In the genomic region with DNA sequence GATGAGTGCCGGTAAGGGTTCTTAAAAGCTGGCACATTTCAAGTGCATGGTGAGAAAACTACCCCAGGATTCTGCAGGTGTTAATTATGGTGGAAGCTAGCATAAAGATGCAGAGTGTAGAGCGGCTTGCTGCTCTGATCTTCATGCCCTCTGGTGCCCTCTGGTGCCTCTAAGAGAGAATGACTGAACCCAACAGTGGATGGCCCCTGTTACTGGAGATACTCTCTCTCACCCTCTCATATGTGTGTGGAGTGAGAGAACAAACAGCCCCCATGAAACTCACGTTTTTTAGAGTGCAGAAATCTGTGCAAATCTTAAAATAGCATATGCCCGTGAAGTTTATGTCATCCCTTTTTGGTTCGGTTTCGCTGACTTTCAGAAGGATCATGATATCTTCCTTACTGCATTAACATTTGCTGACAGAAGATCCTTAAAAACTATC, we compare ENCODE assay signal across 8 cellular contexts.
A peak's percentile ranks its signal among the peaks of the same experiment; 100 is the strongest.
DNase-seq lines count a peak whose midpoint lies in the region; ATAC-seq and TF ChIP-seq lines count a peak whose summit lies in the region.

No MANE protein-coding gene starts in this region.

- no peaks in the 10 kb centered on the region for H3K9me3 ChIP-seq in AG04450 (ENCODE audit: control insufficient read depth, insufficient read depth, low read length)

- no peaks in the 10 kb centered on the region for H3K9me3 Mint-ChIP-seq in brain

- no peak overlapping the region for H3K27ac ChIP-seq in AG04450 (ENCODE audit: low read depth, low read length)

- peak overlapping the region in 1 of 5 experiments; percentile 28 for H3K27ac Mint-ChIP-seq in brain

- no peaks in the 10 kb centered on the region for H3K27me3 ChIP-seq in AG04450 (ENCODE audit: control insufficient read depth, insufficient read depth, low read length)

- CTCF ChIA-PET in AG04450 (lab: Charles Lee), result interaction anchor here (0.6 to 2.4 kb wide), 30 partner anchors 9 to 1241 kb away, joined by 3 to 35 read pairs (median 4); no protein-coding TSS in a partner anchor

- POLR2A ChIA-PET in AG04450 (lab: Yijun Ruan, JAX), result no interaction called here

- no peak overlapping the region for H3K4me3 ChIP-seq in AG04450 (ENCODE audit: low read depth, low read length)

- peaks cover 4% of the 10 kb centered on the region for H3K27me3 Mint-ChIP-seq in brain

- TF ChIP-seq CTCF in AG04450 (IDR thresholded peaks at IDR 0.05; ENCODE audit: low read depth, low read length) (peak; percentile 90), brain (conservative IDR thresholded peaks at IDR 0.05) (peak; percentile 86 to 90)

- H3K4me3 Mint-ChIP-seq in brain, result no peak overlapping the region

- ATAC-seq in GM18511 (IDR thresholded peaks at IDR 0.05; ENCODE audit: unreplicated experiment), result peak; percentile 99
- peak; percentile 100 for ATAC-seq in HG02885 (IDR thresholded peaks at IDR 0.05; ENCODE audit: poor library complexity, unreplicated experiment)

- no peaks in the 10 kb centered on the region for H3K4me1 Mint-ChIP-seq in brain

- H3K36me3 Mint-ChIP-seq in brain, result no peaks in the 10 kb centered on the region

- DNase-seq in AG04450 (ENCODE audit: low read depth, low spot score), result peak; percentile 15
- peak; percentile 62 for DNase-seq in NCI-H1417 treated with DMSO at 0.1 percent for 48 hours (lab: John Stamatoyannopoulos, UW)
- peak; percentile 13 for DNase-seq in T follicular helper cell (ENCODE audit: low read depth)
- DNase-seq in iPS-NIHi11 (ENCODE audit: low spot score), result peak; percentile 54
- DNase-seq in stimulated activated CD4-positive, alpha-beta T cell treated with anti-CD3 and anti-CD28 coated beads, Interleukin-15, amount 100 ng/mL, for 24 hours, result peak; percentile 52
